In the genomic region with DNA sequence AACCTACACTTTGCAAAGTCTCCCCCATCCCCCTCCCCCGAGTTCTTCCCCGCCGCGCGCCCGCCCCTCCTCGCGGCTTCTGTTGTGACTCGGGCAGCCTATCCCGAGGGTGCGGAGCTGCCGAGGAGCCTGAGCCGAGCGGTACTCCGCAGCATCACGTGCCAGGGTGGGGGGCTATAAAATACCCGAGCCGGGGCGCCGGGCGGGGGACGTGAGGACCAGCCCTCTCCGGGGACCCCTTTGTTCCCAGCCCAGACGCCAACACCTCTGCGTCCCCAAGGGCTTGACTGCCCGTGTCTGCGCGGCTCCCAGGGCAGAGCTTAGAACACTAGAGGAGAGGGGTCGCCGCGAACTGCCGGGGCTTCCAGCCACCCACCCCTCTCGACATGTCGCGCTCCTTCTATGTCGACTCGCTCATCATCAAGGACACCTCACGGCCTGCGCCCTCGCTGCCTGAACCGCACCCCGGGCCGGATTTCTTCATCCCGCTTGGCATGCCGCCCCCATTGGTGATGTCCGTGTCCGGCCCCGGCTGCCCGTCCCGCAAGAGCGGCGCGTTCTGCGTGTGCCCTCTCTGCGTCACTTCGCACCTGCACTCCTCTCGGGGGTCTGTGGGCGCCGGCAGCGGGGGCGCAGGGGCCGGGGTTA, we compare ENCODE assay signal across 7 cellular contexts. TPM values are rescaled to one million over a fixed set of nuclear protein-coding genes. Genes with fewer than 3 reads are reported as not detected.
DNase-seq lines count a peak whose midpoint lies in the region; ATAC-seq and TF ChIP-seq lines count a peak whose summit lies in the region.

A gene (plus strand): TSS at position 205 of the 648 bp plus-strand sequence. CDS start 182 bp downstream, at position 387.

- peaks cover 89% of the 10 kb centered on the region for H3K27me3 Mint-ChIP-seq in T-helper 17 cell

- peaks cover 0 to 39% (median 23%) of the 10 kb centered on the region in 12 donors for H3K4me1 ChIP-seq in heart left ventricle
- H3K4me1 ChIP-seq in gastrocnemius medialis = peaks cover 27 to 29% of the 10 kb centered on the region in 2 donors

- H3K9me3 ChIP-seq in T-helper 17 cell (ENCODE audit: control insufficient read depth, low read length, poor library complexity, severe bottlenecking) = no peaks in the 10 kb centered on the region
- no peaks in the 10 kb centered on the region for H3K9me3 ChIP-seq in heart left ventricle
- H3K9me3 ChIP-seq in gastrocnemius medialis = no peaks in the 10 kb centered on the region

- ATAC-seq in T-helper 17 cell = peak; percentile 16
- ATAC-seq in heart left ventricle = peak in 2 of 4 donors; percentile 18 to 26
- no peak for ATAC-seq in gastrocnemius medialis
- no peak for ATAC-seq in GM21723 (IDR thresholded peaks at IDR 0.05; ENCODE audit: unreplicated experiment)

- no peak within 1 kb of the TSS for H3K27ac ChIP-seq in heart left ventricle
- no peak within 1 kb of the TSS for H3K27ac ChIP-seq in gastrocnemius medialis

- WGBS in heart left ventricle, 4 donors = 1 to 2% (median 1%) methylated on average over 30 to 62 of the region's 62 CpGs

- TF ChIP-seq CTCF in GM13977 (IDR thresholded peaks at IDR 0.05; ENCODE audit: extremely low read depth, insufficient read depth, missing control alignments) = no peak
- no peak for TF ChIP-seq CTCF in heart left ventricle (IDR thresholded peaks at IDR 0.05)
- no peak for TF ChIP-seq CTCF in gastrocnemius medialis (IDR thresholded peaks at IDR 0.05 in 4 of 5, conservative IDR thresholded peaks at IDR 0.05 in 1 of 5)

- in situ Hi-C loops in GM13977 (cut with MboI; ENCODE audit: low pct_unique_long_range_greater_than_20kb, low sequenced_read_pairs, unreplicated experiment) (no loop called here), gastrocnemius medialis (cut with MboI; ENCODE audit: low sequenced_read_pairs in 4 of 4) (no loop called here)

- H3K4me3 ChIP-seq in heart left ventricle (peak within 1 kb of the TSS; percentile 19 to 53 (median 40)), gastrocnemius medialis (peak within 1 kb of the TSS; percentile 34 to 59 (median 44))

- H3K36me3 Mint-ChIP-seq in T-helper 17 cell (ENCODE audit: low read depth) = peaks cover 6% of the 10 kb centered on the region

- TF ChIP-seq POLR2A in heart left ventricle (IDR thresholded peaks at IDR 0.05) (no peak), gastrocnemius medialis (IDR thresholded peaks at IDR 0.05) (no peak)

- DNase-seq in GM13977 (ENCODE audit: low spot score) (peak; percentile 40), T-helper 17 cell (no peak), heart left ventricle (peak in 1 of 5 donors; percentile 31), gastrocnemius medialis (peak in 1 of 2 donors; percentile 26), putamen (ENCODE audit: low spot score) (no peak), medulla oblongata (ENCODE audit: extremely low spot score) (no peak)

- H3K27ac Mint-ChIP-seq in T-helper 17 cell = peak within 1 kb of the TSS; percentile 59

- H3K4me3 Mint-ChIP-seq in T-helper 17 cell = peak within 1 kb of the TSS; percentile 82

- peaks cover 46 to 100% (median 90%) of the 10 kb centered on the region in 9 donors for H3K27me3 ChIP-seq in heart left ventricle
- H3K27me3 ChIP-seq in gastrocnemius medialis = peaks cover 72 to 88% (median 86%) of the 10 kb centered on the region in 3 donors

- H3K36me3 ChIP-seq in heart left ventricle = no peaks in the 10 kb centered on the region
- H3K36me3 ChIP-seq in gastrocnemius medialis = no peaks in the 10 kb centered on the region

- peaks cover 22% of the 10 kb centered on the region for H3K4me1 Mint-ChIP-seq in T-helper 17 cell

- intact Hi-C loops in heart left ventricle (cut with DNase I) = loop anchor here in 2 of 10 donors (5.0 to 10.0 kb wide), 2 partner anchors 38 to 115 kb away; a partner anchor contains a TSS
- intact Hi-C loops in gastrocnemius medialis (cut with DNase I; ENCODE audit: low total_unique reads) = loop anchor here (10.0 kb wide), 1 partner anchor 115 kb away; no protein-coding TSS in a partner anchor

RNA-seq across cellular contexts. Expression of the gene that starts here (rescaled TPM):
- not detected for total RNA-seq in T-helper 17 cell
- not detected for total RNA-seq in heart left ventricle
- under 1 TPM in 1 of 2 donors, not detected in 1; 0.04 TPM for polyA plus RNA-seq in heart left ventricle
- not detected for total RNA-seq in gastrocnemius medialis

Comparison
In these comparisons a context has a peak if more than half of its experiments do, and no peak if none do; other contexts are left out.
1. Peak in ATAC-seq in T-helper 17 cell; RNA of the gene not detected or under 1 TPM.